Comparison of ENCODE assay signal across 8 cellular contexts in genomic region chr10:42782446-42783180, GRCh38. TPM values are rescaled to one million over a fixed set of nuclear protein-coding genes. Genes with fewer than 3 reads are reported as not detected.
DNase-seq lines count a peak whose midpoint lies in the region; ATAC-seq and TF ChIP-seq lines count a peak whose summit lies in the region.

Gene BMS1 (plus strand): TSS chr10:42782795. CDS start chr10:42784395, 1,600 bp downstream.

- H3K4me3 Mint-ChIP-seq in CD4-positive, alpha-beta T cell, result peak within 1 kb of the TSS; percentile 99
- peak within 1 kb of the TSS; percentile 85 for H3K4me3 Mint-ChIP-seq in activated CD4-positive, alpha-beta memory T cell treated with anti-CD3 and anti-CD28 coated beads for 36 hours

- WGBS in liver, result under 1% methylated on average over 60 of the region's 60 CpGs

- peak within 1 kb of the TSS; percentile 65 for H3K27ac ChIP-seq in CD4-positive, alpha-beta T cell (ENCODE audit: low read depth, low read length)
- peak within 1 kb of the TSS; percentile 85 to 90 for H3K27ac ChIP-seq in liver (ENCODE audit: low read depth in 1 of 2, low read length in 2 of 2)

- intact Hi-C loops in CD4-positive, alpha-beta T cell (cut with DNase I, micrococcal nuclease), result loop anchor here (2.0 to 10.0 kb wide), 8 partner anchors 142 to 864 kb away; partner anchors contain the start of genes CSGALNACT2 (in 1 of the 2), ZNF239 (in 1 of the 2), ZNF33B (in 1 of the 2) and ZNF485 (in 1 of the 2)
- intact Hi-C loops in activated CD4-positive, alpha-beta memory T cell treated with anti-CD3 and anti-CD28 coated beads for 36 hours (cut with micrococcal nuclease), result loop anchor here (1.0 to 5.0 kb wide), 5 partner anchors 19 to 355 kb away; partner anchors contain the start of genes CSGALNACT2 and ZNF33B

- H3K9ac ChIP-seq in liver (ENCODE audit: low read depth in 1 of 2, low read length in 2 of 2), result peak within 1 kb of the TSS; percentile 83 to 85

- H3K4me3 ChIP-seq in liver (ENCODE audit: low read depth in 1 of 3, low read length in 3 of 3), result peak within 1 kb of the TSS; percentile 80 to 98 (median 89)

- peak within 1 kb of the TSS; percentile 88 for H3K27ac Mint-ChIP-seq in CD4-positive, alpha-beta T cell
- peak within 1 kb of the TSS; percentile 90 for H3K27ac Mint-ChIP-seq in activated CD4-positive, alpha-beta memory T cell treated with anti-CD3 and anti-CD28 coated beads for 36 hours

- H3K9me3 Mint-ChIP-seq in CD4-positive, alpha-beta T cell, result no peaks in the 10 kb centered on the region
- H3K9me3 Mint-ChIP-seq in activated CD4-positive, alpha-beta memory T cell treated with anti-CD3 and anti-CD28 coated beads for 36 hours, result no peaks in the 10 kb centered on the region

- TF ChIP-seq RAD21 in liver (IDR thresholded peaks at IDR 0.05), result peak; percentile 38 to 51

- peak; percentile 85 for ATAC-seq in CD4-positive, alpha-beta T cell (ENCODE audit: poor library complexity)
- peak; percentile 99 for ATAC-seq in GM19455 (IDR thresholded peaks at IDR 0.05; ENCODE audit: unreplicated experiment)

- no peaks in the 10 kb centered on the region for H3K27me3 ChIP-seq in CD4-positive, alpha-beta T cell (ENCODE audit: control insufficient read depth, insufficient read depth, low read length)
- no peaks in the 10 kb centered on the region for H3K27me3 ChIP-seq in liver (ENCODE audit: control insufficient read depth in 4 of 4, insufficient read depth in 4 of 4, low read length in 3 of 4)

- peaks cover 4 to 16% (median 7%) of the 10 kb centered on the region in 4 donors for H3K4me1 ChIP-seq in liver (ENCODE audit: control insufficient read depth in 4 of 4, insufficient read depth in 4 of 4, low read length in 3 of 4)

- POLR2A ChIA-PET in CD4-positive, alpha-beta T cell (lab: Charles Lee), result interaction anchor here (0.6 to 1.4 kb wide), 5 partner anchors 20 to 600 kb away, joined by 3 to 7 read pairs (median 4); partner anchors contain the start of gene CSGALNACT2
- POLR2A ChIA-PET in activated CD4-positive, alpha-beta memory T cell treated with anti-CD3 and anti-CD28 coated beads for 36 hours (lab: Charles Lee), result interaction anchor here (1.0 to 1.4 kb wide), 3 partner anchors 144 to 907 kb away, joined by 3 to 4 read pairs (median 3); partner anchors contain the start of gene ZNF33B

- no peaks in the 10 kb centered on the region for H3K9me3 ChIP-seq in CD4-positive, alpha-beta T cell (ENCODE audit: control insufficient read depth, low read length)
- H3K9me3 ChIP-seq in liver (ENCODE audit: control insufficient read depth in 4 of 4, low read length in 3 of 4), result no peaks in the 10 kb centered on the region

- CTCF ChIA-PET in CD4-positive, alpha-beta T cell (lab: Charles Lee), result no interaction called here
- CTCF ChIA-PET in activated CD4-positive, alpha-beta memory T cell treated with anti-CD3 and anti-CD28 coated beads for 36 hours (lab: Charles Lee), result interaction anchor here (0.8 to 1.8 kb wide), 3 partner anchors 13 to 29 kb away, joined by 3 to 7 read pairs (median 4); no protein-coding TSS in a partner anchor

- TF ChIP-seq CTCF in CD4-positive, alpha-beta T cell (IDR thresholded peaks at IDR 0.05), result no peak
- no peak for TF ChIP-seq CTCF in liver (IDR thresholded peaks at IDR 0.05; ENCODE audit: low read depth, low read length, missing input control)

- H3K36me3 ChIP-seq in liver (ENCODE audit: control insufficient read depth in 4 of 4, insufficient read depth in 3 of 4, low read depth in 1 of 4, low read length in 3 of 4), result peaks cover 0 to 27% (median 21%) of the 10 kb centered on the region in 4 donors

- H3K27me3 Mint-ChIP-seq in CD4-positive, alpha-beta T cell, result peaks cover 3% of the 10 kb centered on the region
- peaks cover 1% of the 10 kb centered on the region for H3K27me3 Mint-ChIP-seq in activated CD4-positive, alpha-beta memory T cell treated with anti-CD3 and anti-CD28 coated beads for 36 hours

- peaks cover 34% of the 10 kb centered on the region for H3K4me1 Mint-ChIP-seq in CD4-positive, alpha-beta T cell (ENCODE audit: low read depth)
- H3K4me1 Mint-ChIP-seq in activated CD4-positive, alpha-beta memory T cell treated with anti-CD3 and anti-CD28 coated beads for 36 hours (ENCODE audit: low read depth), result peaks cover 17% of the 10 kb centered on the region

- H3K36me3 Mint-ChIP-seq in CD4-positive, alpha-beta T cell (ENCODE audit: low read depth), result peaks cover 45% of the 10 kb centered on the region
- peaks cover 18% of the 10 kb centered on the region for H3K36me3 Mint-ChIP-seq in activated CD4-positive, alpha-beta memory T cell treated with anti-CD3 and anti-CD28 coated beads for 36 hours

- peak; percentile 79 to 90 (median 83) for DNase-seq in CD4-positive, alpha-beta T cell
- DNase-seq in HK-2 (ENCODE audit: unreplicated experiment) (peak; percentile 96), NCI-H82 treated with DMSO at 0.1 percent for 48 hours (lab: John Stamatoyannopoulos, UW; ENCODE audit: unreplicated experiment) (peak; percentile 69), dermis microvascular lymphatic vessel endothelial cell (ENCODE audit: low read depth in 2 of 2) (peak; percentile 86 to 94)
- DNase-seq in activated CD4-positive, alpha-beta memory T cell treated with anti-CD3 and anti-CD28 coated beads for 36 hours, result peak; percentile 94
- DNase-seq in stimulated activated CD4-positive, alpha-beta T cell treated with anti-CD3 and anti-CD28 coated beads, Interleukin-4, amount 100 ng/mL, for 1 hour, result peak; percentile 84

TF ChIP-seq in liver, 16 proteins besides CTCF, POLR2A, EP300 and RAD21:
- TF ChIP-seq NR2F2 (IDR thresholded peaks at IDR 0.05) (peak; percentile 50), RXRA (IDR thresholded peaks at IDR 0.05) (peak in 1 of 2 donors; percentile 60), JUND (IDR thresholded peaks at IDR 0.05) (peak in 1 of 2 donors; percentile 7), HNF4A (conservative IDR thresholded peaks at IDR 0.05) (peak; percentile 31 to 60), FOXA2 (IDR thresholded peaks at IDR 0.05) (no peak), TAF1 (conservative IDR thresholded peaks at IDR 0.05) (peak; percentile 86), SP1 (IDR thresholded peaks at IDR 0.05) (peak; percentile 69), FOXA1 (IDR thresholded peaks at IDR 0.05) (no peak), GABPA (IDR thresholded peaks at IDR 0.05 in 1 of 2, conservative IDR thresholded peaks at IDR 0.05 in 1 of 2) (peak; percentile 99 to 100), HNF4G (IDR thresholded peaks at IDR 0.05) (no peak), YY1 (IDR thresholded peaks at IDR 0.05) (peak; percentile 97), ZBTB33 (IDR thresholded peaks at IDR 0.05) (peak; percentile 38), EGR1 (IDR thresholded peaks at IDR 0.05; ENCODE audit: low read depth in 2 of 2) (peak in 1 of 2 donors; percentile 45)
- TF ChIP-seq, protein P1, sequence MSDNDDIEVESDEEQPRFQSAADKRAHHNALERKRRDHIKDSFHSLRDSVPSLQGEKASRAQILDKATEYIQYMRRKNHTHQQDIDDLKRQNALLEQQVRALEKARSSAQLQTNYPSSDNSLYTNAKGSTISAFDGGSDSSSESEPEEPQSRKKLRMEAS (IDR thresholded peaks at IDR 0.05), result peak; percentile 90
- TF ChIP-seq, protein P2, sequence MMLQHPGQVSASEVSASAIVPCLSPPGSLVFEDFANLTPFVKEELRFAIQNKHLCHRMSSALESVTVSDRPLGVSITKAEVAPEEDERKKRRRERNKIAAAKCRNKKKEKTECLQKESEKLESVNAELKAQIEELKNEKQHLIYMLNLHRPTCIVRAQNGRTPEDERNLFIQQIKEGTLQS (IDR thresholded peaks at IDR 0.05), result no peak
- TF ChIP-seq, protein P3, sequence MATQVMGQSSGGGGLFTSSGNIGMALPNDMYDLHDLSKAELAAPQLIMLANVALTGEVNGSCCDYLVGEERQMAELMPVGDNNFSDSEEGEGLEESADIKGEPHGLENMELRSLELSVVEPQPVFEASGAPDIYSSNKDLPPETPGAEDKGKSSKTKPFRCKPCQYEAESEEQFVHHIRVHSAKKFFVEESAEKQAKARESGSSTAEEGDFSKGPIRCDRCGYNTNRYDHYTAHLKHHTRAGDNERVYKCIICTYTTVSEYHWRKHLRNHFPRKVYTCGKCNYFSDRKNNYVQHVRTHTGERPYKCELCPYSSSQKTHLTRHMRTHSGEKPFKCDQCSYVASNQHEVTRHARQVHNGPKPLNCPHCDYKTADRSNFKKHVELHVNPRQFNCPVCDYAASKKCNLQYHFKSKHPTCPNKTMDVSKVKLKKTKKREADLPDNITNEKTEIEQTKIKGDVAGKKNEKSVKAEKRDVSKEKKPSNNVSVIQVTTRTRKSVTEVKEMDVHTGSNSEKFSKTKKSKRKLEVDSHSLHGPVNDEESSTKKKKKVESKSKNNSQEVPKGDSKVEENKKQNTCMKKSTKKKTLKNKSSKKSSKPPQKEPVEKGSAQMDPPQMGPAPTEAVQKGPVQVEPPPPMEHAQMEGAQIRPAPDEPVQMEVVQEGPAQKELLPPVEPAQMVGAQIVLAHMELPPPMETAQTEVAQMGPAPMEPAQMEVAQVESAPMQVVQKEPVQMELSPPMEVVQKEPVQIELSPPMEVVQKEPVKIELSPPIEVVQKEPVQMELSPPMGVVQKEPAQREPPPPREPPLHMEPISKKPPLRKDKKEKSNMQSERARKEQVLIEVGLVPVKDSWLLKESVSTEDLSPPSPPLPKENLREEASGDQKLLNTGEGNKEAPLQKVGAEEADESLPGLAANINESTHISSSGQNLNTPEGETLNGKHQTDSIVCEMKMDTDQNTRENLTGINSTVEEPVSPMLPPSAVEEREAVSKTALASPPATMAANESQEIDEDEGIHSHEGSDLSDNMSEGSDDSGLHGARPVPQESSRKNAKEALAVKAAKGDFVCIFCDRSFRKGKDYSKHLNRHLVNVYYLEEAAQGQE (IDR thresholded peaks at IDR 0.05), result peak; percentile 83

RNA-seq across cellular contexts. Expression of gene BMS1, which starts in this region (rescaled TPM):
- 10 to 100 TPM; 13.8 to 15.3 TPM for total RNA-seq in CD4-positive, alpha-beta T cell
- total RNA-seq in activated CD4-positive, alpha-beta memory T cell treated with anti-CD3 and anti-CD28 coated beads for 36 hours, result 10 to 100 TPM; 25.5 to 25.9 TPM
- total RNA-seq in dermis microvascular lymphatic vessel endothelial cell (15.9 and 17.1 TPM in 2 replicates), liver (10 to 100 TPM in 1 of 2 donors, 1 to 10 TPM in 1; 6.1 to 10.4 TPM)
- 1 to 10 TPM; 3.6 to 4.2 TPM for polyA plus RNA-seq in liver

Comparison
In these comparisons a context has a peak if more than half of its experiments do, and no peak if none do; other contexts are left out.
1. Peak in every context shown above with its lines: DNase-seq, ATAC-seq, H3K4me3 ChIP-seq and H3K27ac ChIP-seq.